ENCODE assay signal across 27 cellular contexts in the genomic region with DNA sequence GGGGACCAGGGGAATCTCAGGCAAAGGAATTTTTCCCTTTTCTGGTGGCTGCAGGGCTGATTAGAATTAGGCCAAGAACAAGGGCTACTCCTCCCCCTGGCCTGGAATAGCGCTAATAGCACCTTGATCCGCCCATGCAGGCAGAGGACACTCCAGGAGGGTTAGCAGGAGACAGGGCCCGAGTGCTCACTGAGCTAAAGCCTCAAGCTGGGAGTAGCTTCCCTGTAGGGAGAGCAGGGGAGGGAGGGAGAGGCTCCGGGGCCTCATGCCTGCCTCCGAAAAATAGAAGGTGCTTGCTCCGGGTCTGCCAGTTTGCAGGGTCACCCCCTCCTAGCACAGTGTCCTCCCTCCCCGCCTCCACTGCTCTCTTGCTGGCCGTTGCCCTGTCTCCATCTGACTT. TPM values are rescaled to one million over a fixed set of nuclear protein-coding genes. Genes with fewer than 3 reads are reported as not detected.
DNase-seq lines count a peak whose midpoint lies in the region; ATAC-seq and TF ChIP-seq lines count a peak whose summit lies in the region.
"Had no signal": no experiment of that assay in that cellular context is flagged by ENCODE, and none has a peak within 500 bp of the region (broad histone marks: within the 10 kb centered on the region; RNA-seq: fewer than 3 reads in every experiment).

No MANE protein-coding gene starts in this region.

- CTCF ChIA-PET in activated CD4-positive, alpha-beta T cell treated with anti-CD3 and anti-CD28 coated beads, Interleukin-2, amount 10 ng/mL, durations not matched to agents 7 days and 5 days (lab: Charles Lee): interaction anchor here (4.2 kb wide), 1 partner anchor 10 kb away, joined by 22 read pairs; no protein-coding TSS in a partner anchor
- CTCF ChIA-PET in activated CD4-positive, alpha-beta T cell treated with anti-CD3 and anti-CD28 coated beads for 36 hours (lab: Charles Lee): interaction anchor here (0.6 kb wide), 1 partner anchor 56 kb away, joined by 3 read pairs; no protein-coding TSS in a partner anchor
- CTCF ChIA-PET in HEK293 (lab: Yijun Ruan, JAX): interaction anchor here (0.7 to 3.8 kb wide), 4 partner anchors 21 to 194 kb away, joined by 3 to 20 read pairs (median 4); no protein-coding TSS in a partner anchor
- CTCF ChIA-PET in activated CD8-positive, alpha-beta T cell treated with anti-CD3 and anti-CD28 coated beads, Interleukin-2, amount 10 ng/mL, durations not matched to agents 7 days and 5 days (lab: Charles Lee): interaction anchor here (1.9 to 3.4 kb wide), 5 partner anchors 9 to 36 kb away, joined by 4 to 31 read pairs (median 28); partner anchors contain the start of gene LGR6

- peaks cover 66% of the 10 kb centered on the region for H3K36me3 Mint-ChIP-seq in activated CD4-positive, alpha-beta T cell treated with anti-CD3 and anti-CD28 coated beads, Interleukin-2, amount 10 ng/mL, durations not matched to agents 7 days and 5 days (ENCODE audit: low read depth)
- peaks cover 79% of the 10 kb centered on the region for H3K36me3 Mint-ChIP-seq in activated CD4-positive, alpha-beta T cell treated with anti-CD3 and anti-CD28 coated beads for 36 hours (ENCODE audit: low read depth)
- H3K36me3 Mint-ChIP-seq in activated CD8-positive, alpha-beta T cell treated with anti-CD3 and anti-CD28 coated beads, Interleukin-2, amount 10 ng/mL, durations not matched to agents 7 days and 5 days (ENCODE audit: low read depth): peaks cover 71% of the 10 kb centered on the region
- H3K36me3 Mint-ChIP-seq in immature natural killer cell: peaks cover 12 to 35% (median 24%) of the 10 kb centered on the region in 3 donors

- H3K27ac ChIP-seq in HEK293 (ENCODE audit: extremely low read depth, low read depth, low read length): no peak overlapping the region
- H3K27ac ChIP-seq: PC-9, upper lobe of right lung had no signal

- H3K27me3 Mint-ChIP-seq in activated CD4-positive, alpha-beta T cell treated with anti-CD3 and anti-CD28 coated beads, Interleukin-2, amount 10 ng/mL, durations not matched to agents 7 days and 5 days: no peaks in the 10 kb centered on the region
- H3K27me3 Mint-ChIP-seq in activated CD4-positive, alpha-beta T cell treated with anti-CD3 and anti-CD28 coated beads for 36 hours: no peaks in the 10 kb centered on the region
- no peaks in the 10 kb centered on the region for H3K27me3 Mint-ChIP-seq in activated CD8-positive, alpha-beta T cell treated with anti-CD3 and anti-CD28 coated beads, Interleukin-2, amount 10 ng/mL, durations not matched to agents 7 days and 5 days (ENCODE audit: low read depth)
- peaks cover 5 to 17% (median 13%) of the 10 kb centered on the region in 3 donors for H3K27me3 Mint-ChIP-seq in immature natural killer cell (ENCODE audit: low read depth in 3 of 3)
- H3K27me3 Mint-ChIP-seq: dendritic cell treated with granulocyte-macrophage colony-stimulating factor and Interleukin-4, amounts not matched to agents 40 ng/mL and 50 ng/mL, for 4 days had no signal

- no peaks in the 10 kb centered on the region for H3K36me3 ChIP-seq in HEK293 (ENCODE audit: control insufficient read depth in 2 of 2, insufficient read depth in 1 of 2, low read length in 2 of 2)
- H3K36me3 ChIP-seq: upper lobe of right lung had no signal

- H3K4me3 Mint-ChIP-seq in activated CD4-positive, alpha-beta T cell treated with anti-CD3 and anti-CD28 coated beads, Interleukin-2, amount 10 ng/mL, durations not matched to agents 7 days and 5 days: peak overlapping the region; percentile 38
- H3K4me3 Mint-ChIP-seq in activated CD4-positive, alpha-beta T cell treated with anti-CD3 and anti-CD28 coated beads for 36 hours: no peak overlapping the region
- no peak overlapping the region for H3K4me3 Mint-ChIP-seq in activated CD8-positive, alpha-beta T cell treated with anti-CD3 and anti-CD28 coated beads, Interleukin-2, amount 10 ng/mL, durations not matched to agents 7 days and 5 days
- H3K4me3 Mint-ChIP-seq in immature natural killer cell: no peak overlapping the region
- H3K4me3 Mint-ChIP-seq: dendritic cell treated with granulocyte-macrophage colony-stimulating factor and Interleukin-4, amounts not matched to agents 40 ng/mL and 50 ng/mL, for 4 days; nephron progenitor cell had no signal

- no peaks in the 10 kb centered on the region; the same call in 1 of the 2 replicates for H3K4me1 ChIP-seq in HEK293 (ENCODE audit: control insufficient read depth, insufficient read depth, low read length)

- no peak overlapping the region for H3K27ac Mint-ChIP-seq in activated CD4-positive, alpha-beta T cell treated with anti-CD3 and anti-CD28 coated beads, Interleukin-2, amount 10 ng/mL, durations not matched to agents 7 days and 5 days
- H3K27ac Mint-ChIP-seq in activated CD4-positive, alpha-beta T cell treated with anti-CD3 and anti-CD28 coated beads for 36 hours: no peak overlapping the region
- H3K27ac Mint-ChIP-seq in activated CD8-positive, alpha-beta T cell treated with anti-CD3 and anti-CD28 coated beads, Interleukin-2, amount 10 ng/mL, durations not matched to agents 7 days and 5 days: peak overlapping the region; percentile 12
- H3K27ac Mint-ChIP-seq in immature natural killer cell: peak overlapping the region in 5 of 6 donors; percentile 28 to 83 (median 79)
- H3K27ac Mint-ChIP-seq: dendritic cell treated with granulocyte-macrophage colony-stimulating factor and Interleukin-4, amounts not matched to agents 40 ng/mL and 50 ng/mL, for 4 days; nephron progenitor cell had no signal

- DNase-seq in activated CD4-positive, alpha-beta T cell treated with anti-CD3 and anti-CD28 coated beads, Interleukin-2, amount 10 ng/mL, durations not matched to agents 7 days and 5 days: no peak
- DNase-seq in activated CD4-positive, alpha-beta T cell treated with anti-CD3 and anti-CD28 coated beads for 36 hours: no peak
- DNase-seq in activated CD8-positive, alpha-beta T cell treated with anti-CD3 and anti-CD28 coated beads, Interleukin-2, amount 10 ng/mL, durations not matched to agents 7 days and 5 days: no peak
- DNase-seq in immature natural killer cell: no peak
- no peak for DNase-seq in NCI-H1105 treated with DMSO at 0.1 percent for 48 hours (lab: John Stamatoyannopoulos, UW)
- no peak for DNase-seq in SKM-1 (lab: John Stamatoyannopoulos, UW; ENCODE audit: unreplicated experiment)
- DNase-seq: activated CD4-positive, alpha-beta T cell treated with anti-CD3 and anti-CD28 coated beads, Interleukin-2, amount 50 U/mL, for 4 hours; Calu3; head of caudate nucleus; Karpas-422; left cardiac atrium; mesendoderm; NCI-H1930; NCI-H226; NCI-H774; nephron progenitor cell; PC-9; SHP77 treated with DMSO at 0.1 percent for 48 hours; T-helper 1 cell; upper lobe of right lung had no signal

- no peaks in the 10 kb centered on the region for H3K9me3 ChIP-seq in HEK293 (ENCODE audit: control insufficient read depth, insufficient read depth, low read depth, low read length)
- H3K9me3 ChIP-seq: upper lobe of right lung had no signal

- POLR2A ChIA-PET in activated CD4-positive, alpha-beta T cell treated with anti-CD3 and anti-CD28 coated beads, Interleukin-2, amount 10 ng/mL, durations not matched to agents 7 days and 5 days (lab: Charles Lee): no interaction called here
- POLR2A ChIA-PET in activated CD4-positive, alpha-beta T cell treated with anti-CD3 and anti-CD28 coated beads for 36 hours (lab: Charles Lee): interaction anchor here (1.6 kb wide), 1 partner anchor 14 kb away, joined by 5 read pairs; no protein-coding TSS in a partner anchor
- POLR2A ChIA-PET in HEK293 (lab: Yijun Ruan, JAX): no interaction called here
- POLR2A ChIA-PET in activated CD8-positive, alpha-beta T cell treated with anti-CD3 and anti-CD28 coated beads, Interleukin-2, amount 10 ng/mL, durations not matched to agents 7 days and 5 days (lab: Charles Lee): interaction anchor here (1.2 to 11.3 kb wide), 2 partner anchors 8 to 10 kb away, joined by 3 to 103 read pairs; partner anchors contain the start of gene ARL8A

- TF ChIP-seq CTCF in HEK293 (tag by site-specific recombination; IDR thresholded peaks at IDR 0.05): no peak

- peaks cover 64% of the 10 kb centered on the region for H3K4me1 Mint-ChIP-seq in activated CD4-positive, alpha-beta T cell treated with anti-CD3 and anti-CD28 coated beads, Interleukin-2, amount 10 ng/mL, durations not matched to agents 7 days and 5 days
- H3K4me1 Mint-ChIP-seq in activated CD4-positive, alpha-beta T cell treated with anti-CD3 and anti-CD28 coated beads for 36 hours: peaks cover 55% of the 10 kb centered on the region
- H3K4me1 Mint-ChIP-seq in activated CD8-positive, alpha-beta T cell treated with anti-CD3 and anti-CD28 coated beads, Interleukin-2, amount 10 ng/mL, durations not matched to agents 7 days and 5 days (ENCODE audit: low read depth): peaks cover 58% of the 10 kb centered on the region
- peaks cover 61 to 65% of the 10 kb centered on the region in 2 donors for H3K4me1 Mint-ChIP-seq in immature natural killer cell

- H3K4me3 ChIP-seq in HEK293 (ENCODE audit: low read depth, low read length): no peak overlapping the region
- H3K4me3 ChIP-seq: PC-9, upper lobe of right lung had no signal

- no peak for ATAC-seq in activated CD4-positive, alpha-beta T cell treated with anti-CD3 and anti-CD28 coated beads for 36 hours
- ATAC-seq in activated CD8-positive, alpha-beta T cell treated with anti-CD3 and anti-CD28 coated beads, Interleukin-2, amount 10 ng/mL, durations not matched to agents 7 days and 5 days: no peak
- ATAC-seq in GM18867 (IDR thresholded peaks at IDR 0.05; ENCODE audit: unreplicated experiment): no peak
- ATAC-seq: left cardiac atrium, sciatic nerve, upper lobe of right lung had no signal

- intact Hi-C loops in activated CD4-positive, alpha-beta T cell treated with anti-CD3 and anti-CD28 coated beads for 36 hours (cut with DNase I, micrococcal nuclease): no loop called here

- no peaks in the 10 kb centered on the region for H3K9me3 Mint-ChIP-seq in activated CD4-positive, alpha-beta T cell treated with anti-CD3 and anti-CD28 coated beads, Interleukin-2, amount 10 ng/mL, durations not matched to agents 7 days and 5 days
- H3K9me3 Mint-ChIP-seq in activated CD4-positive, alpha-beta T cell treated with anti-CD3 and anti-CD28 coated beads for 36 hours (ENCODE audit: low read depth): no peaks in the 10 kb centered on the region
- H3K9me3 Mint-ChIP-seq in activated CD8-positive, alpha-beta T cell treated with anti-CD3 and anti-CD28 coated beads, Interleukin-2, amount 10 ng/mL, durations not matched to agents 7 days and 5 days (ENCODE audit: insufficient read depth): no peaks in the 10 kb centered on the region
- H3K9me3 Mint-ChIP-seq in immature natural killer cell: peaks cover 0 to 1% (median 0%) of the 10 kb centered on the region in 6 donors
- H3K9me3 Mint-ChIP-seq: dendritic cell treated with granulocyte-macrophage colony-stimulating factor and Interleukin-4, amounts not matched to agents 40 ng/mL and 50 ng/mL, for 4 days; nephron progenitor cell had no signal

RNA-seq across cellular contexts. Expression of gene PTPN7, which starts 3.8 kb away (rescaled TPM):
- 100 to 1,000 TPM; 183 to 188 TPM for total RNA-seq in activated CD4-positive, alpha-beta T cell treated with anti-CD3 and anti-CD28 coated beads, Interleukin-2, amount 10 ng/mL, durations not matched to agents 7 days and 5 days
- total RNA-seq in activated CD4-positive, alpha-beta T cell treated with anti-CD3 and anti-CD28 coated beads for 36 hours: 100 to 1,000 TPM; 188 to 221 TPM
- 100 to 1,000 TPM; 242 to 255 TPM for total RNA-seq in activated CD8-positive, alpha-beta T cell treated with anti-CD3 and anti-CD28 coated beads, Interleukin-2, amount 10 ng/mL, durations not matched to agents 7 days and 5 days
- 100 to 1,000 TPM in 1 of 3 donors, 10 to 100 TPM in 2; 55.4 to 126 (median 58.4) TPM for polyA plus RNA-seq in immature natural killer cell
- total RNA-seq: A172, Calu3, PC-9 had no signal

RNA-seq across cellular contexts. Expression of gene ARL8A, which starts 12.1 kb away (rescaled TPM):
- 10 to 100 TPM; 51.6 to 53.8 TPM for total RNA-seq in activated CD4-positive, alpha-beta T cell treated with anti-CD3 and anti-CD28 coated beads, Interleukin-2, amount 10 ng/mL, durations not matched to agents 7 days and 5 days
- 10 to 100 TPM; 32.3 to 51.7 TPM for total RNA-seq in activated CD4-positive, alpha-beta T cell treated with anti-CD3 and anti-CD28 coated beads for 36 hours
- 10 to 100 TPM; 39.7 to 42.0 TPM for total RNA-seq in activated CD8-positive, alpha-beta T cell treated with anti-CD3 and anti-CD28 coated beads, Interleukin-2, amount 10 ng/mL, durations not matched to agents 7 days and 5 days
- polyA plus RNA-seq in immature natural killer cell: 10 to 100 TPM in 2 of 3 donors, 1 to 10 TPM in 1; 9.7 to 15.0 (median 11.0) TPM

RNA-seq across cellular contexts. Expression of gene GPR37L1, which starts 33.9 kb away (rescaled TPM):
- not detected for total RNA-seq in activated CD4-positive, alpha-beta T cell treated with anti-CD3 and anti-CD28 coated beads, Interleukin-2, amount 10 ng/mL, durations not matched to agents 7 days and 5 days
- total RNA-seq in activated CD4-positive, alpha-beta T cell treated with anti-CD3 and anti-CD28 coated beads for 36 hours: not detected
- not detected for total RNA-seq in activated CD8-positive, alpha-beta T cell treated with anti-CD3 and anti-CD28 coated beads, Interleukin-2, amount 10 ng/mL, durations not matched to agents 7 days and 5 days
- polyA plus RNA-seq in immature natural killer cell: under 1 TPM in 2 of 3 donors, not detected in 1; 0.10 to 0.16 TPM
- total RNA-seq: endothelial cell of umbilical vein had no signal
- polyA plus RNA-seq: endothelial cell of umbilical vein had no signal

RNA-seq across cellular contexts. Expression of gene LGR6, which starts 37.0 kb away (rescaled TPM):
- total RNA-seq in activated CD4-positive, alpha-beta T cell treated with anti-CD3 and anti-CD28 coated beads, Interleukin-2, amount 10 ng/mL, durations not matched to agents 7 days and 5 days: not detected
- under 1 TPM; 0.09 to 0.14 TPM for total RNA-seq in activated CD4-positive, alpha-beta T cell treated with anti-CD3 and anti-CD28 coated beads for 36 hours
- total RNA-seq in activated CD8-positive, alpha-beta T cell treated with anti-CD3 and anti-CD28 coated beads, Interleukin-2, amount 10 ng/mL, durations not matched to agents 7 days and 5 days: under 1 TPM in 1 of 2 experiments, not detected in 1; 0.08 TPM
- 10 to 100 TPM; 10.9 to 26.8 (median 21.1) TPM for polyA plus RNA-seq in immature natural killer cell
- total RNA-seq: A172, Calu3, endothelial cell of umbilical vein, subcutaneous adipose tissue had no signal
- polyA plus RNA-seq: endothelial cell of umbilical vein had no signal

Comparison
In these comparisons a context has a peak if more than half of its experiments do, and no peak if none do; other contexts are left out.
1. POLR2A ChIA-PET loops: an anchor here in activated CD4-positive, alpha-beta T cell treated with anti-CD3 and anti-CD28 coated beads for 36 hours (1.6 kb wide) and activated CD8-positive, alpha-beta T cell treated with anti-CD3 and anti-CD28 coated beads, Interleukin-2, amount 10 ng/mL, durations not matched to agents 7 days and 5 days (1.2 to 11.3 kb wide); none called in activated CD4-positive, alpha-beta T cell treated with anti-CD3 and anti-CD28 coated beads, Interleukin-2, amount 10 ng/mL, durations not matched to agents 7 days and 5 days and HEK293.
2. H3K27ac Mint-ChIP-seq: peak in activated CD8-positive, alpha-beta T cell treated with anti-CD3 and anti-CD28 coated beads, Interleukin-2, amount 10 ng/mL, durations not matched to agents 7 days and 5 days (single experiment) and immature natural killer cell (5 of 6); none in activated CD4-positive, alpha-beta T cell treated with anti-CD3 and anti-CD28 coated beads, Interleukin-2, amount 10 ng/mL, durations not matched to agents 7 days and 5 days (single experiment) and activated CD4-positive, alpha-beta T cell treated with anti-CD3 and anti-CD28 coated beads for 36 hours (single experiment).